8 cellular contexts compared by ENCODE assay signal in the genomic region with DNA sequence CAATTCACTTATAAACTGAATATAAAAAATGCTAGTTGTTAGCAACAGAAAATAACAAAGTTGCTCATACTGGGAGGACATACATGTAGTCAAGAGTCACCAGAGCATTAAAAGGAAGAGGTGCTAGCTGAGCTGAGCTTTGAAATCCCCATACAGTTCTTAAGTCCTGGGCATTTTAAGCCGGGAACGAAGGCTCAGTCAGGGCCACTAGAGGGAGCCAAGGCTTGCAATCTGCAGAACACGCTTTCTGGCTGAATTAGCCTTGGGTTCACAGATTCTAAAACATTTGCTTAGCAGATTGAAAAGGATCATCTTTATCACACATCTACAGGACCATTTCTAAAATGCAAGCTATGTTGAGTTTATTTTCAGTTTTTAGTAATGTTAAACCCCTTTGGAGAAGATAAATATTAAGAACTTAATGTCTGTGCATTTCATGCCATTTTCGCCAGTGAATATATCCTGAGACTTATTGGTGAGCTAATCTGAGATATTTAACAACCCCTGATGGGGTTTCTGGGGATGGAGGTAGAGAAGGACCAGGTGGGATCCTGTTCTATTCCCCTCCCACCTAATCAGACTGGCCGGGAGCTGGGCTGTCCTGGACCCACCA. TPM values are rescaled to one million over a fixed set of nuclear protein-coding genes. Genes with fewer than 3 reads are reported as not detected.
DNase-seq lines count a peak whose midpoint lies in the region; ATAC-seq and TF ChIP-seq lines count a peak whose summit lies in the region.

No MANE protein-coding gene starts in this region.

- no peaks in the 10 kb centered on the region for H3K36me3 ChIP-seq in psoas muscle (ENCODE audit: insufficient read depth in 1 of 2, low read depth in 1 of 2)

- 38 to 41% (median 38%) methylated on average over 5 of the region's 5 CpGs for WGBS in psoas muscle, 3 donors

- H3K4me3 ChIP-seq in psoas muscle = no peak overlapping the region

- H3K4me1 ChIP-seq in psoas muscle = no peaks in the 10 kb centered on the region

- CTCF ChIA-PET in activated naive CD4-positive, alpha-beta T cell treated with anti-CD3 and anti-CD28 coated beads, Interleukin-2, amount 10 ng/mL, durations not matched to agents 7 days and 5 days (lab: Charles Lee) = interaction anchor here (0.6 to 8.7 kb wide), 23 partner anchors 19 to 1036 kb away, joined by 3 to 137 read pairs (median 3); no protein-coding TSS in a partner anchor

- H3K27me3 Mint-ChIP-seq in activated naive CD4-positive, alpha-beta T cell treated with anti-CD3 and anti-CD28 coated beads, Interleukin-2, amount 10 ng/mL, durations not matched to agents 7 days and 5 days = peaks cover 23% of the 10 kb centered on the region

- H3K9me3 ChIP-seq in psoas muscle = no peaks in the 10 kb centered on the region

- intact Hi-C loops in head of caudate nucleus (cut with DNase I) = loop anchor here (10.0 kb wide), 1 partner anchor 374 kb away; no protein-coding TSS in a partner anchor
- intact Hi-C loops in psoas muscle (cut with DNase I) = loop anchor here (2.0 to 10.0 kb wide), 4 partner anchors 124 to 1034 kb away; no protein-coding TSS in a partner anchor

- no peak overlapping the region for H3K27ac Mint-ChIP-seq in activated naive CD4-positive, alpha-beta T cell treated with anti-CD3 and anti-CD28 coated beads, Interleukin-2, amount 10 ng/mL, durations not matched to agents 7 days and 5 days

- H3K27ac ChIP-seq in 22Rv1 (no peak overlapping the region), psoas muscle (no peak overlapping the region)

- H3K36me3 Mint-ChIP-seq in activated naive CD4-positive, alpha-beta T cell treated with anti-CD3 and anti-CD28 coated beads, Interleukin-2, amount 10 ng/mL, durations not matched to agents 7 days and 5 days = no peaks in the 10 kb centered on the region

- no peaks in the 10 kb centered on the region for H3K9me3 Mint-ChIP-seq in activated naive CD4-positive, alpha-beta T cell treated with anti-CD3 and anti-CD28 coated beads, Interleukin-2, amount 10 ng/mL, durations not matched to agents 7 days and 5 days

- TF ChIP-seq CTCF in 22Rv1 (IDR thresholded peaks at IDR 0.05) (peak; percentile 93), GM12872 (IDR thresholded peaks at IDR 0.05; ENCODE audit: insufficient read depth, low read depth, low read length) (peak; percentile 94), psoas muscle (IDR thresholded peaks at IDR 0.05) (peak; percentile 77)

- H3K4me3 Mint-ChIP-seq in activated naive CD4-positive, alpha-beta T cell treated with anti-CD3 and anti-CD28 coated beads, Interleukin-2, amount 10 ng/mL, durations not matched to agents 7 days and 5 days = no peak overlapping the region

- no peaks in the 10 kb centered on the region for H3K27me3 ChIP-seq in psoas muscle (ENCODE audit: insufficient read depth in 3 of 3, low read length in 2 of 3)

- peaks cover 9% of the 10 kb centered on the region for H3K4me1 Mint-ChIP-seq in activated naive CD4-positive, alpha-beta T cell treated with anti-CD3 and anti-CD28 coated beads, Interleukin-2, amount 10 ng/mL, durations not matched to agents 7 days and 5 days

- DNase-seq in LHCN-M2 (ENCODE audit: low read depth) (peak; percentile 65), RPMI8226 (peak; percentile 85), head of caudate nucleus (peak; percentile 59 to 91 (median 80)), psoas muscle (peak in 1 of 2 donors; percentile 38)
- DNase-seq in activated naive CD4-positive, alpha-beta T cell treated with anti-CD3 and anti-CD28 coated beads, Interleukin-2, amount 10 ng/mL, durations not matched to agents 7 days and 5 days = peak; percentile 73

- ATAC-seq in psoas muscle = peak in 3 of 4 donors; percentile 46 to 73 (median 72)
- ATAC-seq in HG03571 (IDR thresholded peaks at IDR 0.05; ENCODE audit: unreplicated experiment) = no peak

RNA-seq across cellular contexts. Expression of gene MNS1, which starts 26.3 kb away (rescaled TPM):
- total RNA-seq in LHCN-M2 (2014; rRNA removed) (5.3 and 5.8 TPM in 2 replicates), psoas muscle (1 to 10 TPM in 2 of 4 donors, under 1 TPM in 2; 0.40 to 1.8 (median 1.0) TPM)
- 2.2 TPM for polyA plus RNA-seq in LHCN-M2 (2012)
- 1 to 10 TPM in 1 of 3 donors, under 1 TPM in 2; 0.42 to 1.3 (median 0.99) TPM for polyA plus RNA-seq in psoas muscle
